37 cellular contexts compared by ENCODE assay signal in the genomic region with DNA sequence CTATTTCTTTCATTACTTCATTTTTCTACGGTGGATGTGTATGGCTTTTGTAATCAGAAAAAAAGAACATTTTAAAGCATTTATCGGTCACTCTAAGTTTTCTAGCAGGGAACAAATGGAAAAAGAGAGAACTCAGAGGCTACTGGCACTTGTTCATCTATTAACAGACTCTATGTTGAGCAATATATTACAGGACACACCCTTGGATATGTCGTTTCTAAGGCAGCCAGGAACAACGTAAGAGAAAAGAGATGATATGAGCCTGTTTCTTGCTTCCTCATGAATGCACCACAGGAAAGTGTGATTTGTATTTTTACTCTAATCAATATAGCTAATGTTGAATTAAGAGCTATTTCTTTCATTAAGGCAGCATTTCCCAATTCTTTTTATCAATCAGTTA. TPM values are rescaled to one million over a fixed set of nuclear protein-coding genes. Genes with fewer than 3 reads are reported as not detected.
DNase-seq lines count a peak whose midpoint lies in the region; ATAC-seq and TF ChIP-seq lines count a peak whose summit lies in the region.
"Had no signal": no experiment of that assay in that cellular context is flagged by ENCODE, and none has a peak within 500 bp of the region (broad histone marks: within the 10 kb centered on the region; RNA-seq: fewer than 3 reads in every experiment).

No MANE protein-coding gene starts in this region.

- H3K4me3 ChIP-seq in cardiac fibroblast (replicated peaks in 1 of 2; ENCODE audit: low read depth in 2 of 2, low read length in 2 of 2) (no peak overlapping the region), hepatocyte (no peak overlapping the region), aorta (ENCODE audit: low read length in 2 of 2) (no peak overlapping the region)
- H3K4me3 ChIP-seq: esophagus squamous epithelium, GM12878, K562, vagina had no signal

- intact Hi-C loops in left ventricle myocardium superior (cut with micrococcal nuclease) (loop anchor here (5.0 kb wide), 1 partner anchor 282 kb away; no protein-coding TSS in a partner anchor), Right ventricle myocardium superior (cut with DNase I) (loop anchor here (10.0 kb wide), 1 partner anchor 114 kb away; no protein-coding TSS in a partner anchor), aorta (cut with DNase I) (loop anchor here (5.0 to 10.0 kb wide), 3 partner anchors 104 to 287 kb away; a partner anchor contains a TSS)

- H3K4me1 ChIP-seq in hepatocyte (ENCODE audit: insufficient read depth) (no peaks in the 10 kb centered on the region), aorta (ENCODE audit: control insufficient read depth in 1 of 2, insufficient read depth in 2 of 2, low read length in 2 of 2) (no peaks in the 10 kb centered on the region)
- H3K4me1 ChIP-seq: esophagus squamous epithelium, vagina had no signal

- H3K9me3 ChIP-seq in hepatocyte (ENCODE audit: low read depth) (no peaks in the 10 kb centered on the region), aorta (ENCODE audit: control insufficient read depth, low read length) (no peaks in the 10 kb centered on the region)
- H3K9me3 ChIP-seq: esophagus squamous epithelium, neutrophil, vagina had no signal

- DNase-seq in left ventricle myocardium superior, result no peak
- DNase-seq in Right ventricle myocardium superior, result no peak
- peak; percentile 24 to 55 for DNase-seq in cardiac fibroblast (ENCODE audit: low read depth in 2 of 2)
- DNase-seq in hepatocyte (ENCODE audit: low spot score), result peak; percentile 11
- no peak for DNase-seq in aorta
- no peak for DNase-seq in activated naive CD8-positive, alpha-beta T cell treated with anti-CD3 and anti-CD28 coated beads for 36 hours
- no peak for DNase-seq in CD1c-positive myeloid dendritic cell (ENCODE audit: extremely low spot score)
- DNase-seq: activated CD4-positive, alpha-beta T cell treated with anti-CD3 and anti-CD28 coated beads for 48 hours; anterior cingulate cortex; dermis blood vessel endothelial cell; DMS 273 treated with DMSO at 0.1 percent for 48 hours; EL; esophagus squamous epithelium; H9; islet precursor cell; naive B cell; NCI-H1105; NCI-H187; NCI-H2171; PC-3; stimulated activated CD4-positive, alpha-beta T cell treated with anti-CD3 and anti-CD28 coated beads, Interleukin-12 subunit alpha, Interleukin-12 subunit beta, amount 100 ng/mL, for 4 hours; stimulated activated CD4-positive, alpha-beta T cell treated with anti-CD3 and anti-CD28 coated beads, Interleukin-2, amount 100 ng/mL, for 48 hours; stimulated activated naive CD8-positive, alpha-beta T cell treated with anti-CD3 and anti-CD28 coated beads, Interleukin-15, amount 100 ng/mL, for 72 hours; SW 1271; T-helper 9 cell; WERI-Rb-1 had no signal

- 56% methylated on average over 4 of the region's 4 CpGs for WGBS in hepatocyte (ENCODE audit: low lambda C conversion rate, missing lambda C conversion rate)
- WGBS in aorta, 2 donors, result 50 to 57% methylated on average over 4 of the region's 4 CpGs

- no peak overlapping the region for H2AFZ ChIP-seq in hepatocyte

- TF ChIP-seq CTCF in cardiac fibroblast (IDR thresholded peaks at IDR 0.05; ENCODE audit: low read depth, low read length), result no peak
- no peak for TF ChIP-seq CTCF in hepatocyte (IDR thresholded peaks at IDR 0.05; ENCODE audit: poor library complexity)

- H3K4me1 Mint-ChIP-seq in activated naive CD8-positive, alpha-beta T cell treated with anti-CD3 and anti-CD28 coated beads for 36 hours, result no peaks in the 10 kb centered on the region
- H3K4me1 Mint-ChIP-seq: activated naive CD4-positive, alpha-beta T cell treated with anti-CD3 and anti-CD28 coated beads, Interleukin-2, amount 50 U/mL, for 24 hours; central memory CD8-positive, alpha-beta T cell; H9; naive B cell; stimulated activated naive CD8-positive, alpha-beta T cell treated with anti-CD3 and anti-CD28 coated beads, Interleukin-15, amount 100 ng/mL, for 72 hours had no signal

- H3K4me3 Mint-ChIP-seq in activated naive CD8-positive, alpha-beta T cell treated with anti-CD3 and anti-CD28 coated beads for 36 hours, result no peak overlapping the region
- H3K4me3 Mint-ChIP-seq: activated naive CD4-positive, alpha-beta T cell treated with anti-CD3 and anti-CD28 coated beads, Interleukin-2, amount 50 U/mL, for 24 hours; central memory CD8-positive, alpha-beta T cell; H9; naive B cell; stimulated activated naive CD8-positive, alpha-beta T cell treated with anti-CD3 and anti-CD28 coated beads, Interleukin-15, amount 100 ng/mL, for 72 hours had no signal

- H3K79me2 ChIP-seq in hepatocyte, result no peaks in the 10 kb centered on the region

- no peak overlapping the region for H3K4me2 ChIP-seq in hepatocyte

- peaks cover 20% of the 10 kb centered on the region for H3K27me3 Mint-ChIP-seq in activated naive CD8-positive, alpha-beta T cell treated with anti-CD3 and anti-CD28 coated beads for 36 hours
- H3K27me3 Mint-ChIP-seq: activated naive CD4-positive, alpha-beta T cell treated with anti-CD3 and anti-CD28 coated beads, Interleukin-2, amount 50 U/mL, for 24 hours; naive B cell had no signal

- no peak overlapping the region for H3K27ac ChIP-seq in hepatocyte
- H3K27ac ChIP-seq in aorta (ENCODE audit: low read depth in 1 of 2, low read length in 2 of 2), result no peak overlapping the region
- H3K27ac ChIP-seq: neutrophil, vagina, WERI-Rb-1 had no signal

- no peak overlapping the region for H3K27ac Mint-ChIP-seq in activated naive CD8-positive, alpha-beta T cell treated with anti-CD3 and anti-CD28 coated beads for 36 hours
- H3K27ac Mint-ChIP-seq: activated naive CD4-positive, alpha-beta T cell treated with anti-CD3 and anti-CD28 coated beads, Interleukin-2, amount 50 U/mL, for 24 hours; H9; naive B cell; stimulated activated naive CD8-positive, alpha-beta T cell treated with anti-CD3 and anti-CD28 coated beads, Interleukin-15, amount 100 ng/mL, for 72 hours had no signal

- H4K20me1 ChIP-seq in hepatocyte (ENCODE audit: insufficient read depth, poor library complexity, severe bottlenecking), result no peaks in the 10 kb centered on the region

- ATAC-seq in left ventricle myocardium superior (peak; percentile 25), Right ventricle myocardium superior (ENCODE audit: poor library complexity) (no peak), aorta (ENCODE audit: low FRiP score) (peak; percentile 36), SK-N-SH treated with all-trans-retinoic acid at 6 μM for 48 hours (no peak)
- ATAC-seq: GM12878; K562; PC-3; sciatic nerve; stimulated activated naive CD8-positive, alpha-beta T cell treated with anti-CD3 and anti-CD28 coated beads, Interleukin-15, amount 100 ng/mL, for 72 hours had no signal

- no peaks in the 10 kb centered on the region for H3K36me3 ChIP-seq in hepatocyte (replicated peaks; ENCODE audit: insufficient read depth, low read depth)
- no peaks in the 10 kb centered on the region for H3K36me3 ChIP-seq in aorta (ENCODE audit: control insufficient read depth in 1 of 2, insufficient read depth in 2 of 2, low read length in 1 of 2)
- H3K36me3 ChIP-seq: esophagus squamous epithelium, neutrophil, vagina, WERI-Rb-1 had no signal

- H3K9me2 ChIP-seq in hepatocyte (replicated peaks; ENCODE audit: insufficient read depth), result no peaks in the 10 kb centered on the region

- H3K27me3 ChIP-seq in hepatocyte (peaks cover 3% of the 10 kb centered on the region), aorta (ENCODE audit: control insufficient read depth in 1 of 2, insufficient read depth in 2 of 2, low read length in 1 of 2) (no peaks in the 10 kb centered on the region)
- H3K27me3 ChIP-seq: esophagus squamous epithelium, neutrophil, vagina had no signal

- H3K9me3 Mint-ChIP-seq in activated naive CD8-positive, alpha-beta T cell treated with anti-CD3 and anti-CD28 coated beads for 36 hours, result no peaks in the 10 kb centered on the region
- H3K9me3 Mint-ChIP-seq: activated naive CD4-positive, alpha-beta T cell treated with anti-CD3 and anti-CD28 coated beads, Interleukin-2, amount 50 U/mL, for 24 hours; central memory CD8-positive, alpha-beta T cell; stimulated activated naive CD8-positive, alpha-beta T cell treated with anti-CD3 and anti-CD28 coated beads, Interleukin-15, amount 100 ng/mL, for 72 hours had no signal

- H3K36me3 Mint-ChIP-seq in activated naive CD8-positive, alpha-beta T cell treated with anti-CD3 and anti-CD28 coated beads for 36 hours, result no peaks in the 10 kb centered on the region
- H3K36me3 Mint-ChIP-seq: activated naive CD4-positive, alpha-beta T cell treated with anti-CD3 and anti-CD28 coated beads, Interleukin-2, amount 50 U/mL, for 24 hours; naive B cell had no signal

TF ChIP-seq in SK-N-SH treated with all-trans-retinoic acid at 6 μM for 48 hours, 23 proteins besides CTCF, POLR2A, EP300 and RAD21 (continues in another document):
- TF ChIP-seq, protein P1, sequence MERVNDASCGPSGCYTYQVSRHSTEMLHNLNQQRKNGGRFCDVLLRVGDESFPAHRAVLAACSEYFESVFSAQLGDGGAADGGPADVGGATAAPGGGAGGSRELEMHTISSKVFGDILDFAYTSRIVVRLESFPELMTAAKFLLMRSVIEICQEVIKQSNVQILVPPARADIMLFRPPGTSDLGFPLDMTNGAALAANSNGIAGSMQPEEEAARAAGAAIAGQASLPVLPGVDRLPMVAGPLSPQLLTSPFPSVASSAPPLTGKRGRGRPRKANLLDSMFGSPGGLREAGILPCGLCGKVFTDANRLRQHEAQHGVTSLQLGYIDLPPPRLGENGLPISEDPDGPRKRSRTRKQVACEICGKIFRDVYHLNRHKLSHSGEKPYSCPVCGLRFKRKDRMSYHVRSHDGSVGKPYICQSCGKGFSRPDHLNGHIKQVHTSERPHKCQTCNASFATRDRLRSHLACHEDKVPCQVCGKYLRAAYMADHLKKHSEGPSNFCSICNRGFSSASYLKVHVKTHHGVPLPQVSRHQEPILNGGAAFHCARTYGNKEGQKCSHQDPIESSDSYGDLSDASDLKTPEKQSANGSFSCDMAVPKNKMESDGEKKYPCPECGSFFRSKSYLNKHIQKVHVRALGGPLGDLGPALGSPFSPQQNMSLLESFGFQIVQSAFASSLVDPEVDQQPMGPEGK (CRISPR knock-in tag; IDR thresholded peaks at IDR 0.05; ENCODE audit: borderline replicate concordance), result no peak
- TF ChIP-seq ESRRG (CRISPR knock-in tag; IDR thresholded peaks at IDR 0.05), result no peak
- TF ChIP-seq OSR1 (CRISPR knock-in tag; IDR thresholded peaks at IDR 0.05), result no peak

RNA-seq across cellular contexts. Expression of a gene that starts 13.2 kb away (rescaled TPM):
- 25.1 TPM for total RNA-seq in left ventricle myocardium superior
- 28.0 TPM for total RNA-seq in Right ventricle myocardium superior
- 2.4 and 3.6 TPM in 2 replicates for total RNA-seq in hepatocyte
- polyA plus RNA-seq in hepatocyte, result 1.6 and 2.2 TPM in 2 replicates
- 1 to 10 TPM; 6.5 to 7.9 TPM for total RNA-seq in aorta
- 1 to 10 TPM; 1.6 to 5.0 TPM for polyA plus RNA-seq in aorta
- under 1 TPM; 0.34 to 0.60 TPM for total RNA-seq in activated naive CD8-positive, alpha-beta T cell treated with anti-CD3 and anti-CD28 coated beads for 36 hours
- total RNA-seq: K562 had no signal

RNA-seq across cellular contexts. Expression of a gene that starts 42.2 kb away (rescaled TPM):
- total RNA-seq in left ventricle myocardium superior (9.4 TPM), Right ventricle myocardium superior (10.0 TPM), hepatocyte (1.5 and 1.8 TPM in 2 replicates), aorta (10 to 100 TPM in 1 of 2 donors, 1 to 10 TPM in 1; 7.7 to 21.3 TPM)
- polyA plus RNA-seq in hepatocyte (0.80 and 1.1 TPM in 2 replicates), aorta (under 1 TPM; 0.50 to 0.95 TPM)
- not detected for total RNA-seq in activated naive CD8-positive, alpha-beta T cell treated with anti-CD3 and anti-CD28 coated beads for 36 hours
- total RNA-seq: A673; activated CD8-positive, alpha-beta memory T cell treated with anti-CD3 and anti-CD28 coated beads for 36 hours; dermis blood vessel endothelial cell; GM12878; K562; NCI-H460; PC-3 had no signal
- polyA plus RNA-seq: GM12878, K562 had no signal

Comparison
In these comparisons a context has a peak if more than half of its experiments do, and no peak if none do; other contexts are left out.
1. ATAC-seq: peak in left ventricle myocardium superior (single experiment) and aorta (single experiment); none in Right ventricle myocardium superior (single experiment) and SK-N-SH treated with all-trans-retinoic acid at 6 μM for 48 hours (single experiment).
2. DNase-seq: peak in cardiac fibroblast (2 of 2) and hepatocyte (single experiment); none in left ventricle myocardium superior (single experiment), Right ventricle myocardium superior (single experiment), aorta (0 of 2), activated naive CD8-positive, alpha-beta T cell treated with anti-CD3 and anti-CD28 coated beads for 36 hours (single experiment) and CD1c-positive myeloid dendritic cell (single experiment).